In the genomic region with DNA sequence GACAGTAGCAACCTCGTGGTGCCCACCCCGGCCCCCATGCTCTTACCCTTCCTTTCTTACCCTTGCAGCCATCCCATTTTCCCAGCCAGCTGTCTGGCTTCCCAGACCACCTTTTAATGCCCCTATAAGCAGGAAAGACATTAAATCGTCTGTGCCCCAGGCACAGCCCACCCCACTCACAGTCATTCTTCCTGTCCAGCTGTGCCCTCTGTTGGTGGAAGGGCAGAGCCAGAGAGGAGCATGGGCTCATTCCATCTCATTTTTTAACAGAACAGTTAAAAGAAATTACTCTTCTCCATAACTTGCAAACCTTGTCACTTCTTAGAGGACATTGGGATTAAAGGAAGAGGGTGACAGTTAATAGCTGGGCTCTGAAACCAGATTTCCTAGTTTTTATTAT, we compare ENCODE assay signal across 1 cellular context.
TF ChIP-seq lines count a peak whose summit lies in the region.

No MANE protein-coding gene starts in this region.

TF ChIP-seq in HCT116, 20 proteins besides CTCF, POLR2A, EP300 and RAD21 (continued from another document):
- TF ChIP-seq, protein P1, sequence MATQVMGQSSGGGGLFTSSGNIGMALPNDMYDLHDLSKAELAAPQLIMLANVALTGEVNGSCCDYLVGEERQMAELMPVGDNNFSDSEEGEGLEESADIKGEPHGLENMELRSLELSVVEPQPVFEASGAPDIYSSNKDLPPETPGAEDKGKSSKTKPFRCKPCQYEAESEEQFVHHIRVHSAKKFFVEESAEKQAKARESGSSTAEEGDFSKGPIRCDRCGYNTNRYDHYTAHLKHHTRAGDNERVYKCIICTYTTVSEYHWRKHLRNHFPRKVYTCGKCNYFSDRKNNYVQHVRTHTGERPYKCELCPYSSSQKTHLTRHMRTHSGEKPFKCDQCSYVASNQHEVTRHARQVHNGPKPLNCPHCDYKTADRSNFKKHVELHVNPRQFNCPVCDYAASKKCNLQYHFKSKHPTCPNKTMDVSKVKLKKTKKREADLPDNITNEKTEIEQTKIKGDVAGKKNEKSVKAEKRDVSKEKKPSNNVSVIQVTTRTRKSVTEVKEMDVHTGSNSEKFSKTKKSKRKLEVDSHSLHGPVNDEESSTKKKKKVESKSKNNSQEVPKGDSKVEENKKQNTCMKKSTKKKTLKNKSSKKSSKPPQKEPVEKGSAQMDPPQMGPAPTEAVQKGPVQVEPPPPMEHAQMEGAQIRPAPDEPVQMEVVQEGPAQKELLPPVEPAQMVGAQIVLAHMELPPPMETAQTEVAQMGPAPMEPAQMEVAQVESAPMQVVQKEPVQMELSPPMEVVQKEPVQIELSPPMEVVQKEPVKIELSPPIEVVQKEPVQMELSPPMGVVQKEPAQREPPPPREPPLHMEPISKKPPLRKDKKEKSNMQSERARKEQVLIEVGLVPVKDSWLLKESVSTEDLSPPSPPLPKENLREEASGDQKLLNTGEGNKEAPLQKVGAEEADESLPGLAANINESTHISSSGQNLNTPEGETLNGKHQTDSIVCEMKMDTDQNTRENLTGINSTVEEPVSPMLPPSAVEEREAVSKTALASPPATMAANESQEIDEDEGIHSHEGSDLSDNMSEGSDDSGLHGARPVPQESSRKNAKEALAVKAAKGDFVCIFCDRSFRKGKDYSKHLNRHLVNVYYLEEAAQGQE (IDR thresholded peaks at IDR 0.05; ENCODE audit: low read depth): no peak
- TF ChIP-seq TCF7L2 (IDR thresholded peaks at IDR 0.05; ENCODE audit: borderline replicate concordance, extremely low read depth, insufficient read depth, insufficient read length) (no peak), FOSL1 (IDR thresholded peaks at IDR 0.05; ENCODE audit: low read depth) (no peak), JUND (IDR thresholded peaks at IDR 0.05) (no peak), SIN3A (IDR thresholded peaks at IDR 0.05; ENCODE audit: low read depth) (no peak), EZH2phosphoT487 (IDR thresholded peaks at IDR 0.05; ENCODE audit: borderline replicate concordance) (no peak), EGR1 (IDR thresholded peaks at IDR 0.05; ENCODE audit: low read depth) (no peak), CBX3 (IDR thresholded peaks at IDR 0.05; ENCODE audit: low read depth) (no peak)
- TF ChIP-seq, protein P2, sequence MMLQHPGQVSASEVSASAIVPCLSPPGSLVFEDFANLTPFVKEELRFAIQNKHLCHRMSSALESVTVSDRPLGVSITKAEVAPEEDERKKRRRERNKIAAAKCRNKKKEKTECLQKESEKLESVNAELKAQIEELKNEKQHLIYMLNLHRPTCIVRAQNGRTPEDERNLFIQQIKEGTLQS (IDR thresholded peaks at IDR 0.05): no peak
